24 cellular contexts compared by ENCODE assay signal in genomic region chr10:110370005-110370404, GRCh38.
"Had no signal": no experiment of that assay in that cellular context is flagged by ENCODE, and none has a peak within 500 bp of the region (broad histone marks: within the 10 kb centered on the region; RNA-seq: fewer than 3 reads in every experiment).

No MANE protein-coding gene starts in this region.

- H3K27me3 Mint-ChIP-seq: activated CD4-positive, alpha-beta memory T cell treated with anti-CD3 and anti-CD28 coated beads, Interleukin-2, amount 10 ng/mL, durations not matched to agents 7 days and 5 days; activated CD4-positive, alpha-beta T cell treated with anti-CD3 and anti-CD28 coated beads for 36 hours; activated CD4-positive, alpha-beta T cell treated with anti-CD3 and anti-CD28 coated beads, Interleukin-2, amount 10 ng/mL, durations not matched to agents 24 days and 14 days; activated naive CD8-positive, alpha-beta T cell treated with anti-CD3 and anti-CD28 coated beads for 36 hours; activated naive CD8-positive, alpha-beta T cell treated with anti-CD3 and anti-CD28 coated beads, Interleukin-2, amount 50 U/mL, for 24 hours had no signal

- ATAC-seq: activated CD4-positive, alpha-beta T cell treated with anti-CD3 and anti-CD28 coated beads for 36 hours; activated naive CD8-positive, alpha-beta T cell treated with anti-CD3 and anti-CD28 coated beads, Interleukin-2, amount 50 U/mL, for 24 hours; activated T-cell treated with anti-CD3 and anti-CD28 coated beads, Interleukin-2, amount 50 U/mL, for 72 hours; body of pancreas had no signal

- H3K4me3 Mint-ChIP-seq: activated CD4-positive, alpha-beta memory T cell treated with anti-CD3 and anti-CD28 coated beads, Interleukin-2, amount 10 ng/mL, durations not matched to agents 7 days and 5 days; activated CD4-positive, alpha-beta T cell treated with anti-CD3 and anti-CD28 coated beads for 36 hours; activated CD4-positive, alpha-beta T cell treated with anti-CD3 and anti-CD28 coated beads, Interleukin-2, amount 10 ng/mL, durations not matched to agents 24 days and 14 days; activated naive CD4-positive, alpha-beta T cell treated with anti-CD3 and anti-CD28 coated beads, Interleukin-2, amount 10 ng/mL, durations not matched to agents 7 days and 5 days; activated naive CD8-positive, alpha-beta T cell treated with anti-CD3 and anti-CD28 coated beads for 36 hours; activated naive CD8-positive, alpha-beta T cell treated with anti-CD3 and anti-CD28 coated beads, Interleukin-2, amount 50 U/mL, for 24 hours; activated T-cell treated with anti-CD3 and anti-CD28 coated beads, Interleukin-2, amount 50 U/mL, for 72 hours had no signal

- H3K27me3 ChIP-seq: adrenal gland, body of pancreas, colonic mucosa, esophagus squamous epithelium had no signal

- H3K4me1 ChIP-seq: adrenal gland, body of pancreas, colonic mucosa had no signal

- H3K4me3 ChIP-seq: adrenal gland, body of pancreas, colonic mucosa, esophagus squamous epithelium had no signal

- H3K27ac Mint-ChIP-seq: activated CD4-positive, alpha-beta memory T cell treated with anti-CD3 and anti-CD28 coated beads, Interleukin-2, amount 10 ng/mL, durations not matched to agents 7 days and 5 days; activated CD4-positive, alpha-beta T cell treated with anti-CD3 and anti-CD28 coated beads, Interleukin-2, amount 10 ng/mL, durations not matched to agents 24 days and 14 days; activated naive CD4-positive, alpha-beta T cell treated with anti-CD3 and anti-CD28 coated beads, Interleukin-2, amount 10 ng/mL, durations not matched to agents 7 days and 5 days; activated naive CD8-positive, alpha-beta T cell treated with anti-CD3 and anti-CD28 coated beads for 36 hours; activated naive CD8-positive, alpha-beta T cell treated with anti-CD3 and anti-CD28 coated beads, Interleukin-2, amount 50 U/mL, for 24 hours; activated T-cell treated with anti-CD3 and anti-CD28 coated beads, Interleukin-2, amount 50 U/mL, for 72 hours had no signal

- H3K27ac ChIP-seq: adrenal gland, body of pancreas, colonic mucosa, epithelial cell of prostate, esophagus squamous epithelium had no signal

- H3K9me3 Mint-ChIP-seq: activated CD4-positive, alpha-beta memory T cell treated with anti-CD3 and anti-CD28 coated beads, Interleukin-2, amount 10 ng/mL, durations not matched to agents 7 days and 5 days; activated CD4-positive, alpha-beta T cell treated with anti-CD3 and anti-CD28 coated beads, Interleukin-2, amount 10 ng/mL, durations not matched to agents 24 days and 14 days; activated naive CD4-positive, alpha-beta T cell treated with anti-CD3 and anti-CD28 coated beads, Interleukin-2, amount 10 ng/mL, durations not matched to agents 7 days and 5 days; activated naive CD8-positive, alpha-beta T cell treated with anti-CD3 and anti-CD28 coated beads for 36 hours; activated naive CD8-positive, alpha-beta T cell treated with anti-CD3 and anti-CD28 coated beads, Interleukin-2, amount 50 U/mL, for 24 hours had no signal

- H3K36me3 Mint-ChIP-seq: activated naive CD4-positive, alpha-beta T cell treated with anti-CD3 and anti-CD28 coated beads, Interleukin-2, amount 10 ng/mL, durations not matched to agents 7 days and 5 days; activated naive CD8-positive, alpha-beta T cell treated with anti-CD3 and anti-CD28 coated beads for 36 hours had no signal

- H3K36me3 ChIP-seq: adrenal gland, colonic mucosa, esophagus squamous epithelium had no signal

- H3K9me3 ChIP-seq: adrenal gland, body of pancreas, colonic mucosa, esophagus squamous epithelium had no signal

- DNase-seq: activated CD4-positive, alpha-beta memory T cell treated with anti-CD3 and anti-CD28 coated beads, Interleukin-2, amount 10 ng/mL, durations not matched to agents 7 days and 5 days; activated CD4-positive, alpha-beta T cell treated with anti-CD3 and anti-CD28 coated beads for 36 hours; activated CD4-positive, alpha-beta T cell treated with anti-CD3 and anti-CD28 coated beads, Interleukin-2, amount 10 ng/mL, durations not matched to agents 24 days and 14 days; activated CD4-positive, CD25-positive, alpha-beta regulatory T cell; activated CD4-positive, CD25-positive, alpha-beta regulatory T cell treated with anti-CD3 and anti-CD28 coated beads, Interleukin-2, amount 50 U/mL, for 72 hours; activated CD8-positive, alpha-beta memory T cell treated with anti-CD3 and anti-CD28 coated beads for 24 hours; activated gamma-delta T cell; activated naive CD4-positive, alpha-beta T cell; activated naive CD4-positive, alpha-beta T cell treated with anti-CD3 and anti-CD28 coated beads, Interleukin-2, amount 10 ng/mL, durations not matched to agents 7 days and 5 days; activated naive CD8-positive, alpha-beta T cell treated with anti-CD3 and anti-CD28 coated beads for 36 hours; activated naive CD8-positive, alpha-beta T cell treated with anti-CD3 and anti-CD28 coated beads, Interleukin-2, amount 50 U/mL, for 24 hours; activated T-cell treated with anti-CD3 and anti-CD28 coated beads, Interleukin-2, amount 50 U/mL, for 72 hours; adrenal gland; amygdala; aorta; body of pancreas; central memory CD4-positive, alpha-beta T cell; cerebellar nuclear complex; colonic mucosa; effector CD8-positive, alpha-beta T cell; esophagus squamous epithelium; head of caudate nucleus; T-helper 2 cell had no signal
